Comparison of ENCODE assay signal across 36 cellular contexts in the genomic region with DNA sequence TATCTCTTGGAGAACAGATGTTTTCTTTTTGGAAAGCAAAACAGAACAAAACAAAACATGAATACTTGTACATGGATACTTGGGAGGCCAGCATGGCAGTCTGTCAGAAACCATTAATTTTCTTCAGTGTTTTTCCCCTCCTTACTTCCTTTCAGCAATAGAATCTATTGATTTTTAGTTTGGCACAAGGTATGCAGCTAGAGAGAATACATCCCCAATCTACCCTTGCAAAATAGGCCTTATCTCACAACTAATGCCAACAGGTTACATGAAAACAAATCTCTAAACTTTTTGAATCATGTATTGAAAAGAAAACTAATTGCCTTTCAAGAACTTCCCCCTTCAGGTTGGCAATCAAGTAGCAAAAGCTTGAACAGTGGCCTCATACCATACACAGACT. TPM values are rescaled to one million over a fixed set of nuclear protein-coding genes. Genes with fewer than 3 reads are reported as not detected.
"Had no signal": no experiment of that assay in that cellular context is flagged by ENCODE, and none has a peak within 500 bp of the region (broad histone marks: within the 10 kb centered on the region; RNA-seq: fewer than 3 reads in every experiment).

No MANE protein-coding gene starts in this region.

- DNase-seq: naive B cell; naive thymus-derived CD8-positive, alpha-beta T cell; nephron progenitor cell; nucleus accumbens; pancreas; psoas muscle; right cardiac atrium; spleen; stimulated activated CD4-positive, alpha-beta T cell treated with anti-CD3 and anti-CD28 coated beads, Interleukin-12 subunit alpha, Interleukin-12 subunit beta, amount 100 ng/mL, for 4 hours; stimulated activated CD4-positive, alpha-beta T cell treated with anti-CD3 and anti-CD28 coated beads, Interleukin-1b, Interleukin-23, amount 100 ng/mL, for 48 hours; stimulated activated CD4-positive, alpha-beta T cell treated with anti-CD3 and anti-CD28 coated beads, Interleukin-4, amount 100 ng/mL, for 1 hour; stimulated activated CD4-positive, alpha-beta T cell treated with anti-CD3 and anti-CD28 coated beads, Interleukin-4, amount 100 ng/mL, for 4 hours; stimulated activated CD8-positive, alpha-beta memory T cell treated with anti-CD3 and anti-CD28 coated beads, Interleukin-4, amount 100 ng/mL, for 48 hours; stimulated activated naive CD4-positive, alpha-beta T cell; stimulated activated naive CD8-positive, alpha-beta T cell treated with anti-CD3 and anti-CD28 coated beads, Interleukin-15, amount 100 ng/mL, for 72 hours; stimulated activated naive CD8-positive, alpha-beta T cell treated with anti-CD3 and anti-CD28 coated beads, Interleukin-15, Interleukin-2, amounts not matched to agents 100 U/mL and 50 U/mL, for 24 hours; substantia nigra; tibial artery; transverse colon; upper lobe of right lung; uterus had no signal

- H3K4me1 Mint-ChIP-seq: naive B cell; naive thymus-derived CD8-positive, alpha-beta T cell; nephron progenitor cell; neural crest cell; stimulated activated memory B cell treated with anti-CD40 and anti-IgM and Interleukin-4, amounts not matched to agents 10 μg/mL and 1 μg/mL and 100 μg/mL, for 72 hours; stimulated activated naive CD8-positive, alpha-beta T cell treated with anti-CD3 and anti-CD28 coated beads, Interleukin-15, amount 100 ng/mL, for 72 hours had no signal

- FAIRE-seq: pancreas had no signal

- H3K4me1 ChIP-seq: pancreas, psoas muscle, spleen, tibial artery, transverse colon, upper lobe of right lung, uterus had no signal

- H3K9me3 ChIP-seq: neutrophil, pancreas, psoas muscle, thoracic aorta, tibial artery, transverse colon, upper lobe of right lung, uterus had no signal

- H3K27me3 Mint-ChIP-seq: naive B cell; naive thymus-derived CD8-positive, alpha-beta T cell; natural killer cell treated with Interleukin-12 subunit alpha and Interleukin-12 subunit beta and Interleukin-15 and Interleukin-18, amount 100 ng/mL, for 72 hours; stimulated activated memory B cell treated with anti-CD40 and anti-IgM and Interleukin-4, amounts not matched to agents 10 μg/mL and 1 μg/mL and 100 μg/mL, for 72 hours; stimulated activated naive CD8-positive, alpha-beta T cell treated with anti-CD3 and anti-CD28 coated beads, Interleukin-15, amount 100 ng/mL, for 72 hours; type B pancreatic cell had no signal

- H3K4me3 ChIP-seq: pancreas, psoas muscle, skin epidermis, smooth muscle cell, spleen, thoracic aorta, tibial artery, transverse colon, upper lobe of right lung, uterus had no signal

- H3K27me3 ChIP-seq: neutrophil, pancreas, spleen, tibial artery, transverse colon, upper lobe of right lung, uterus had no signal

- H3K27ac ChIP-seq: neutrophil, psoas muscle, skin epidermis, spleen, thoracic aorta, tibial artery, transverse colon, upper lobe of right lung, uterus had no signal

- H3K4me2 ChIP-seq: smooth muscle cell had no signal

- ATAC-seq: naive thymus-derived CD8-positive, alpha-beta T cell; natural killer cell treated with Interleukin-12 subunit alpha and Interleukin-12 subunit beta and Interleukin-15 and Interleukin-18, amount 100 ng/mL, for 72 hours; psoas muscle; right cardiac atrium; sciatic nerve; stimulated activated memory B cell treated with anti-CD40 and anti-IgM and Interleukin-4, amounts not matched to agents 10 μg/mL and 1 μg/mL and 100 μg/mL, for 72 hours; stimulated activated naive CD8-positive, alpha-beta T cell treated with anti-CD3 and anti-CD28 coated beads, Interleukin-15, amount 100 ng/mL, for 72 hours; stimulated activated naive CD8-positive, alpha-beta T cell treated with anti-CD3 and anti-CD28 coated beads, Interleukin-15, Interleukin-2, amounts not matched to agents 100 U/mL and 50 U/mL, for 24 hours; upper lobe of right lung had no signal

- H3K36me3 ChIP-seq: neutrophil, pancreas, spleen, thoracic aorta, tibial artery, transverse colon, upper lobe of right lung, uterus had no signal

- H3K4me3 Mint-ChIP-seq: naive B cell; naive thymus-derived CD8-positive, alpha-beta T cell; natural killer cell treated with Interleukin-12 subunit alpha and Interleukin-12 subunit beta and Interleukin-15 and Interleukin-18, amount 100 ng/mL, for 72 hours; nephron progenitor cell; neural crest cell; stimulated activated memory B cell treated with anti-CD40 and anti-IgM and Interleukin-4, amounts not matched to agents 10 μg/mL and 1 μg/mL and 100 μg/mL, for 72 hours; stimulated activated naive CD8-positive, alpha-beta T cell treated with anti-CD3 and anti-CD28 coated beads, Interleukin-15, amount 100 ng/mL, for 72 hours; type B pancreatic cell had no signal

- H3K27ac Mint-ChIP-seq: naive B cell; naive thymus-derived CD8-positive, alpha-beta T cell; natural killer cell treated with Interleukin-12 subunit alpha and Interleukin-12 subunit beta and Interleukin-15 and Interleukin-18, amount 100 ng/mL, for 72 hours; nephron progenitor cell; stimulated activated memory B cell treated with anti-CD40 and anti-IgM and Interleukin-4, amounts not matched to agents 10 μg/mL and 1 μg/mL and 100 μg/mL, for 72 hours; stimulated activated naive CD8-positive, alpha-beta T cell treated with anti-CD3 and anti-CD28 coated beads, Interleukin-15, amount 100 ng/mL, for 72 hours; type B pancreatic cell had no signal

- H3K9me3 Mint-ChIP-seq: nephron progenitor cell; stimulated activated memory B cell treated with anti-CD40 and anti-IgM and Interleukin-4, amounts not matched to agents 10 μg/mL and 1 μg/mL and 100 μg/mL, for 72 hours; type B pancreatic cell had no signal

- H3K36me3 Mint-ChIP-seq: naive B cell; naive thymus-derived CD8-positive, alpha-beta T cell; natural killer cell treated with Interleukin-12 subunit alpha and Interleukin-12 subunit beta and Interleukin-15 and Interleukin-18, amount 100 ng/mL, for 72 hours; stimulated activated memory B cell treated with anti-CD40 and anti-IgM and Interleukin-4, amounts not matched to agents 10 μg/mL and 1 μg/mL and 100 μg/mL, for 72 hours; type B pancreatic cell had no signal

RNA-seq across cellular contexts. Expression of gene PGK2, which starts 2.8 kb away (rescaled TPM):
- total RNA-seq: naive thymus-derived CD8-positive, alpha-beta T cell; natural killer cell treated with Interleukin-12 subunit alpha and Interleukin-12 subunit beta and Interleukin-15 and Interleukin-18, amount 100 ng/mL, for 72 hours; neural crest cell; omental fat pad; osteocyte; pancreas; posterior vena cava; psoas muscle; renal cortical epithelial cell; right cardiac atrium; sciatic nerve; spleen; temporal lobe; thoracic aorta; transverse colon; upper lobe of right lung; urinary bladder had no signal
- polyA plus RNA-seq: naive thymus-derived CD8-positive, alpha-beta T cell; pancreas; psoas muscle; right cardiac atrium; smooth muscle cell; spleen; urinary bladder had no signal

RNA-seq across cellular contexts. Expression of gene CRISP3, which starts 40.1 kb away (rescaled TPM):
- total RNA-seq: naive thymus-derived CD8-positive, alpha-beta T cell; natural killer cell treated with Interleukin-12 subunit alpha and Interleukin-12 subunit beta and Interleukin-15 and Interleukin-18, amount 100 ng/mL, for 72 hours; neural crest cell; omental fat pad; osteocyte; psoas muscle; renal cortical epithelial cell; right cardiac atrium; temporal lobe; thoracic aorta; transverse colon; upper lobe of right lung had no signal
- polyA plus RNA-seq: naive thymus-derived CD8-positive, alpha-beta T cell; right cardiac atrium; smooth muscle cell had no signal
